1 cellular context compared by ENCODE assay signal in the genomic region with DNA sequence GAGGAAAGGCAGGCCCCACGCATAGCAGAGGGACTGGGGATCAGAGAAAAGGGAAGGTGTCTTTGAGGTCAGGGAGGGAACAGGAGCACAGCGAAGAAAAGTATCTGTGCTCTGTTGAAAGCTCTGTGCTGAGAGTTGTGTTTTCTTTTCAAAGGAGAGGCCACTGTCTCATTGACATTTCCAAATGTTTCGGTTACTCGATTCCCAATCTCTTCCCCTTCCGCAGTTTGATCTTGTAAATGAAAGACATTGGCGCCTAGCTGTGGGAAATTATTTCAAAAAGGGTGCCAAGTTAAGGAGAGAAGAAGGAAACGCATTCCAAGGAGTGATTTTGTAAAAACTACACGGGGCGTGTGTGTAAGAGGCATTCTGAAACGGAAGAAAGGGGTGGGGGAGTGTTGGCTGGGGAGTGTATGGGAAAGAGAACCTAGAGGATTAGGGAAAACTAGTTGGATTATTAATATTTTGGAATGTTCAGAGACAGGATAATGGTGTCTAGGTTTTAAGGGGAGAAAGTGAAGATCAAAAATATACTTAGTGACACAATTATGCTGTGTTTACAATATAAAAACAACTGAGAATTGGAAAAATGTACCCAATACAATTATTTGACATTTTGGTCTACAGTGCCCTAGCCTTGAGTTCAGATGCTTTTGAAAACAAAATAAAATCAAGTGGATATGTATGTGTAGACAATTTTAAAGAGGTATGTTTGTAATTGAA.
TF ChIP-seq lines count a peak whose summit lies in the region.

No MANE protein-coding gene starts in this region.

TF ChIP-seq in IMR-90, 13 proteins besides CTCF, POLR2A, EP300 and RAD21:
- TF ChIP-seq, protein P1, sequence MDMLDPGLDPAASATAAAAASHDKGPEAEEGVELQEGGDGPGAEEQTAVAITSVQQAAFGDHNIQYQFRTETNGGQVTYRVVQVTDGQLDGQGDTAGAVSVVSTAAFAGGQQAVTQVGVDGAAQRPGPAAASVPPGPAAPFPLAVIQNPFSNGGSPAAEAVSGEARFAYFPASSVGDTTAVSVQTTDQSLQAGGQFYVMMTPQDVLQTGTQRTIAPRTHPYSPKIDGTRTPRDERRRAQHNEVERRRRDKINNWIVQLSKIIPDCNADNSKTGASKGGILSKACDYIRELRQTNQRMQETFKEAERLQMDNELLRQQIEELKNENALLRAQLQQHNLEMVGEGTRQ (IDR thresholded peaks at IDR 0.05; ENCODE audit: low read depth, low read length), result no peak
- TF ChIP-seq RFX5 (IDR thresholded peaks at IDR 0.05; ENCODE audit: low read depth, low read length) (no peak), SMC3 (IDR thresholded peaks at IDR 0.05; ENCODE audit: low read depth, low read length) (no peak)
